Comparison of ENCODE assay signal across 8 cellular contexts in genomic region chr12:132489602-132490239, GRCh38. TPM values are rescaled to one million over a fixed set of nuclear protein-coding genes. Genes with fewer than 3 reads are reported as not detected.
A peak's percentile ranks its signal among the peaks of the same experiment; 100 is the strongest.
DNase-seq lines count a peak whose midpoint lies in the region; ATAC-seq and TF ChIP-seq lines count a peak whose summit lies in the region.

FBRSL1 (plus strand) TSS chr12:132490151.

- H3K36me3 ChIP-seq in left lung: no peaks in the 10 kb centered on the region

- no peaks in the 10 kb centered on the region for H3K27me3 ChIP-seq in left lung

- H3K4me3 ChIP-seq in left lung: peak within 1 kb of the TSS; percentile 64 to 75

- DNase-seq in AG20443 (ENCODE audit: low spot score): peak; percentile 100
- DNase-seq in GM19240 (ENCODE audit: insufficient read length, low spot score): peak; percentile 100
- DNase-seq in NCI-H526 treated with DMSO at 0.1 percent for 48 hours (lab: John Stamatoyannopoulos, UW): peak; percentile 38
- DNase-seq in activated CD4-positive, alpha-beta T cell treated with anti-CD3 and anti-CD28 coated beads, Interleukin-2, amount 50 U/mL, for 1 hour: peak; percentile 96
- peak; percentile 78 for DNase-seq in dedifferentiated amniotic fluid mesenchymal stem cell (ENCODE audit: extremely low spot score)
- DNase-seq in left lung: peak; percentile 94 to 97
- DNase-seq in stimulated activated CD4-positive, alpha-beta T cell treated with anti-CD3 and anti-CD28 coated beads, Interleukin-1b, Interleukin-23, amount 100 ng/mL, for 48 hours: peak; percentile 89

- H3K9me3 ChIP-seq in left lung: no peaks in the 10 kb centered on the region

- H3K4me1 ChIP-seq in left lung: peaks cover 23 to 61% of the 10 kb centered on the region in 2 donors

- intact Hi-C loops in left lung (cut with DNase I): no loop called here

- peak within 1 kb of the TSS; percentile 79 to 91 for H3K27ac ChIP-seq in left lung

- ATAC-seq in HG03460 (IDR thresholded peaks at IDR 0.05; ENCODE audit: unreplicated experiment) (peak; percentile 51), left lung (peak; percentile 85)

- no peak for TF ChIP-seq CTCF in left lung (IDR thresholded peaks at IDR 0.05)

RNA-seq across cellular contexts. Expression of gene FBRSL1, which starts in this region (rescaled TPM):
- 10 to 100 TPM; 44.7 to 49.4 TPM for total RNA-seq in left lung

Comparison
In these comparisons a context has a peak if more than half of its experiments do, and no peak if none do; other contexts are left out.
1. Peak in every context shown above with its lines: DNase-seq, ATAC-seq, H3K4me3 ChIP-seq and H3K27ac ChIP-seq.
2. DNase-seq: peak in every context shown above with its lines; median percentile 100 in AG20443; 100 in GM19240; 96 in activated CD4-positive, alpha-beta T cell treated with anti-CD3 and anti-CD28 coated beads, Interleukin-2, amount 50 U/mL, for 1 hour; 96 in left lung; 89 in stimulated activated CD4-positive, alpha-beta T cell treated with anti-CD3 and anti-CD28 coated beads, Interleukin-1b, Interleukin-23, amount 100 ng/mL, for 48 hours; 78 in dedifferentiated amniotic fluid mesenchymal stem cell; 38 in NCI-H526 treated with DMSO at 0.1 percent for 48 hours.